In genomic region chr10:42878821-42879195, GRCh38 we compare ENCODE assay signal across 5 cellular contexts.
"Had no signal": no experiment of that assay in that cellular context is flagged by ENCODE, and none has a peak within 500 bp of the region (broad histone marks: within the 10 kb centered on the region; RNA-seq: fewer than 3 reads in every experiment).

No MANE protein-coding gene starts in this region.

- DNase-seq: IMR-90 had no signal

- H3K4me3 ChIP-seq: K562 had no signal

- FAIRE-seq: HepG2, HTR-8/SVneo, K562 had no signal

- H3K27ac ChIP-seq: HL-60 had no signal
